ENCODE assay signal across 1 cellular context in the genomic region with DNA sequence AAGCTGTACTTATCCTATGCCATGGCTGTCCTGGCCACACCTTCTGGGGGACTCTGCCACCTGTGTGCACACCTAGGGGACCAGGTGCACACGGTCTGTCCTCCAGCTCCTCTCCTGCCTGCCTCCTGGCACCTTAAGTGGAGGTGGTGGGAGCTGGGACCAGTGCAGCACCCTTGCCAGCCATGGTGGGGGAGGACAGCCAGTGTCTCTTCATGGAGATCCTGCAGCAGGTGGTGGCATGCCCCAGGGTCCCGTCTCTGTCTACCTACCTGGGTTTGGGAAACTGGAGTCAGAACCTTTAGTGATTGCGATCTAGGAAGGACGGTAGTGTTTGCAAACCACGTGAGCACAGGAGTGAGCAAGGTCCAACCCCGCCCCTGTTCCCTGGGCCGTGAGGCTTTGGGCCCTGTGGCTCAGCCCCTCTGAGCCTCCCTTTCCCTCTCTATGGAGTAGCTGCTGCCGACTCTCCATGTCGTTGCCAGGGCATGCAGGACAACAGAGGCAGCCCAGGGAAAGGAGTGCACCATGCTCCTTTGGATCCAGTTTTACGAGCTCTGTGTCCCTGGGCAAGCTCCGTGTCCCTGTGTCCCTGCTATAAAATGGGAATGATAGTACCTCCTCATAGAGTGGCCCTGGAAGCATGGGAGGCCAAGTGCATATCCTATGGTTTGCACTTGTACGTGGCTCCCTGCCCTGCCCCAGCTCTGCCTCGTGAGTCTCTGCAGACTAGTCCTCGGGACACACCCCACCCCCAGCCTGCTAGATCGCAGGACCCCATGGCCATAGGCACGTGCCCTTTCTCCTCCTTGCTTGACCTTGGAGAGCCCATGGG.
TF ChIP-seq lines count a peak whose summit lies in the region.

No MANE protein-coding gene starts in this region.

TF ChIP-seq in HepG2, 621 proteins besides CTCF, POLR2A, EP300 and RAD21 (continued from another document and continues in another):
- TF ChIP-seq, protein P1, sequence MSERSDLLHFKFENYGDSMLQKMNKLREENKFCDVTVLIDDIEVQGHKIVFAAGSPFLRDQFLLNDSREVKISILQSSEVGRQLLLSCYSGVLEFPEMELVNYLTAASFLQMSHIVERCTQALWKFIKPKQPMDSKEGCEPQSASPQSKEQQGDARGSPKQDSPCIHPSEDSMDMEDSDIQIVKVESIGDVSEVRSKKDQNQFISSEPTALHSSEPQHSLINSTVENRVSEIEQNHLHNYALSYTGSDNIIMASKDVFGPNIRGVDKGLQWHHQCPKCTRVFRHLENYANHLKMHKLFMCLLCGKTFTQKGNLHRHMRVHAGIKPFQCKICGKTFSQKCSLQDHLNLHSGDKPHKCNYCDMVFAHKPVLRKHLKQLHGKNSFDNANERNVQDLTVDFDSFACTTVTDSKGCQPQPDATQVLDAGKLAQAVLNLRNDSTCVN (CRISPR knock-in tag; IDR thresholded peaks at IDR 0.05; ENCODE audit: borderline replicate concordance) = 0 out of 2 replicates have a peak, but pooled peaks have one; percentile 22
- TF ChIP-seq ZNF530 (CRISPR knock-in tag; IDR thresholded peaks at IDR 0.05; ENCODE audit: low read depth) (no peak), ZNF343 (CRISPR knock-in tag; IDR thresholded peaks at IDR 0.05) (no peak), ZNF816 (CRISPR knock-in tag; IDR thresholded peaks at IDR 0.05; ENCODE audit: borderline replicate concordance) (no peak), HDAC6 (IDR thresholded peaks at IDR 0.05; ENCODE audit: low read depth, low read length) (no peak), ZNF883 (CRISPR knock-in tag; IDR thresholded peaks at IDR 0.05; ENCODE audit: not compliant biosample characterization) (peak; percentile 13), ZFY (CRISPR knock-in tag; IDR thresholded peaks at IDR 0.05) (peak; percentile 85), EEA1 (CRISPR knock-in tag; IDR thresholded peaks at IDR 0.05; ENCODE audit: borderline replicate concordance) (no peak), EHMT2 (IDR thresholded peaks at IDR 0.05; ENCODE audit: borderline replicate concordance, low read depth, low read length) (no peak), ZSCAN9 (CRISPR knock-in tag; IDR thresholded peaks at IDR 0.05; ENCODE audit: borderline replicate concordance) (no peak), MZF1 (CRISPR knock-in tag; IDR thresholded peaks at IDR 0.05; ENCODE audit: borderline replicate concordance) (no peak), CBX1 (IDR thresholded peaks at IDR 0.05; ENCODE audit: low read depth) (peak; percentile 81), ARNTL (CRISPR knock-in tag; IDR thresholded peaks at IDR 0.05) (peak; percentile 81), U2AF2 (IDR thresholded peaks at IDR 0.05; ENCODE audit: low read depth, low read length) (no peak), KDM5B (CRISPR knock-in tag; IDR thresholded peaks at IDR 0.05; ENCODE audit: borderline replicate concordance) (peak; percentile 69), MBD4 (IDR thresholded peaks at IDR 0.05; ENCODE audit: borderline replicate concordance, low read length) (no peak), CENPT (CRISPR knock-in tag; IDR thresholded peaks at IDR 0.05; ENCODE audit: low read depth) (no peak), GATAD1 (CRISPR knock-in tag; IDR thresholded peaks at IDR 0.05) (no peak), ZBTB38 (CRISPR knock-in tag; IDR thresholded peaks at IDR 0.05) (0 out of 2 replicates have a peak, but pooled peaks have one; percentile 41), ZBTB7B (CRISPR knock-in tag; IDR thresholded peaks at IDR 0.05) (no peak; the same call in 1 of the 2 replicates)
- TF ChIP-seq, protein P2, sequence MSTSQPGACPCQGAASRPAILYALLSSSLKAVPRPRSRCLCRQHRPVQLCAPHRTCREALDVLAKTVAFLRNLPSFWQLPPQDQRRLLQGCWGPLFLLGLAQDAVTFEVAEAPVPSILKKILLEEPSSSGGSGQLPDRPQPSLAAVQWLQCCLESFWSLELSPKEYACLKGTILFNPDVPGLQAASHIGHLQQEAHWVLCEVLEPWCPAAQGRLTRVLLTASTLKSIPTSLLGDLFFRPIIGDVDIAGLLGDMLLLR (CRISPR knock-in tag; IDR thresholded peaks at IDR 0.05) = peak; percentile 74; the same call in 1 of the 2 replicates
- TF ChIP-seq, protein P3, sequence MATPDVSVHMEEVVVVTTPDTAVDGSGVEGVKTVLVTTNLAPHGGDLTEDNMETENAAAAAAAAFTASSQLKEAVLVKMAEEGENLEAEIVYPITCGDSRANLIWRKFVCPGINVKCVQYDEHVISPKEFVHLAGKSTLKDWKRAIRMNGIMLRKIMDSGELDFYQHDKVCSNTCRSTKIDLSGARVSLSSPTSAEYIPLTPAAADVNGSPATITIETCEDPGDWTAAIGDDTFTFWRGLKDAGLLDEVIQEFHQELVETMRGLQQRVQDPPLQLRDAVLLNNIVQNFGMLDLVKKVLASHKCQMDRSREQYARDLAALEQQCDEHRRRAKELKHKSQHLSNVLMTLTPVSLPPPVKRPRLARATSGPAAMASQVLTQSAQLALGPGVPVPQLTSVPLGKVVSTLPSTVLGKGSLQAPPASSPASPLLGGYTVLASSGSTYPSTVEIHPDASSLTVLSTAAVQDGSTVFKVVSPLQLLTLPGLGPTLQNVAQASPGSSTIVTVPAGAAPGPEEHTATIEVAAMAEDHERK (CRISPR knock-in tag; IDR thresholded peaks at IDR 0.05; ENCODE audit: low read depth) = no peak
- TF ChIP-seq, protein P4, sequence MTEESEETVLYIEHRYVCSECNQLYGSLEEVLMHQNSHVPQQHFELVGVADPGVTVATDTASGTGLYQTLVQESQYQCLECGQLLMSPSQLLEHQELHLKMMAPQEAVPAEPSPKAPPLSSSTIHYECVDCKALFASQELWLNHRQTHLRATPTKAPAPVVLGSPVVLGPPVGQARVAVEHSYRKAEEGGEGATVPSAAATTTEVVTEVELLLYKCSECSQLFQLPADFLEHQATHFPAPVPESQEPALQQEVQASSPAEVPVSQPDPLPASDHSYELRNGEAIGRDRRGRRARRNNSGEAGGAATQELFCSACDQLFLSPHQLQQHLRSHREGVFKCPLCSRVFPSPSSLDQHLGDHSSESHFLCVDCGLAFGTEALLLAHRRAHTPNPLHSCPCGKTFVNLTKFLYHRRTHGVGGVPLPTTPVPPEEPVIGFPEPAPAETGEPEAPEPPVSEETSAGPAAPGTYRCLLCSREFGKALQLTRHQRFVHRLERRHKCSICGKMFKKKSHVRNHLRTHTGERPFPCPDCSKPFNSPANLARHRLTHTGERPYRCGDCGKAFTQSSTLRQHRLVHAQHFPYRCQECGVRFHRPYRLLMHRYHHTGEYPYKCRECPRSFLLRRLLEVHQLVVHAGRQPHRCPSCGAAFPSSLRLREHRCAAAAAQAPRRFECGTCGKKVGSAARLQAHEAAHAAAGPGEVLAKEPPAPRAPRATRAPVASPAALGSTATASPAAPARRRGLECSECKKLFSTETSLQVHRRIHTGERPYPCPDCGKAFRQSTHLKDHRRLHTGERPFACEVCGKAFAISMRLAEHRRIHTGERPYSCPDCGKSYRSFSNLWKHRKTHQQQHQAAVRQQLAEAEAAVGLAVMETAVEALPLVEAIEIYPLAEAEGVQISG (CRISPR knock-in tag; IDR thresholded peaks at IDR 0.05) = 0 out of 2 replicates have a peak, but pooled peaks have one; percentile 14
- TF ChIP-seq, protein P5, sequence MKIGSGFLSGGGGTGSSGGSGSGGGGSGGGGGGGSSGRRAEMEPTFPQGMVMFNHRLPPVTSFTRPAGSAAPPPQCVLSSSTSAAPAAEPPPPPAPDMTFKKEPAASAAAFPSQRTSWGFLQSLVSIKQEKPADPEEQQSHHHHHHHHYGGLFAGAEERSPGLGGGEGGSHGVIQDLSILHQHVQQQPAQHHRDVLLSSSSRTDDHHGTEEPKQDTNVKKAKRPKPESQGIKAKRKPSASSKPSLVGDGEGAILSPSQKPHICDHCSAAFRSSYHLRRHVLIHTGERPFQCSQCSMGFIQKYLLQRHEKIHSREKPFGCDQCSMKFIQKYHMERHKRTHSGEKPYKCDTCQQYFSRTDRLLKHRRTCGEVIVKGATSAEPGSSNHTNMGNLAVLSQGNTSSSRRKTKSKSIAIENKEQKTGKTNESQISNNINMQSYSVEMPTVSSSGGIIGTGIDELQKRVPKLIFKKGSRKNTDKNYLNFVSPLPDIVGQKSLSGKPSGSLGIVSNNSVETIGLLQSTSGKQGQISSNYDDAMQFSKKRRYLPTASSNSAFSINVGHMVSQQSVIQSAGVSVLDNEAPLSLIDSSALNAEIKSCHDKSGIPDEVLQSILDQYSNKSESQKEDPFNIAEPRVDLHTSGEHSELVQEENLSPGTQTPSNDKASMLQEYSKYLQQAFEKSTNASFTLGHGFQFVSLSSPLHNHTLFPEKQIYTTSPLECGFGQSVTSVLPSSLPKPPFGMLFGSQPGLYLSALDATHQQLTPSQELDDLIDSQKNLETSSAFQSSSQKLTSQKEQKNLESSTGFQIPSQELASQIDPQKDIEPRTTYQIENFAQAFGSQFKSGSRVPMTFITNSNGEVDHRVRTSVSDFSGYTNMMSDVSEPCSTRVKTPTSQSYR (CRISPR knock-in tag; IDR thresholded peaks at IDR 0.05; ENCODE audit: borderline replicate concordance) = 0 out of 2 replicates have a peak, but pooled peaks have one; percentile 32
- TF ChIP-seq, protein P6, sequence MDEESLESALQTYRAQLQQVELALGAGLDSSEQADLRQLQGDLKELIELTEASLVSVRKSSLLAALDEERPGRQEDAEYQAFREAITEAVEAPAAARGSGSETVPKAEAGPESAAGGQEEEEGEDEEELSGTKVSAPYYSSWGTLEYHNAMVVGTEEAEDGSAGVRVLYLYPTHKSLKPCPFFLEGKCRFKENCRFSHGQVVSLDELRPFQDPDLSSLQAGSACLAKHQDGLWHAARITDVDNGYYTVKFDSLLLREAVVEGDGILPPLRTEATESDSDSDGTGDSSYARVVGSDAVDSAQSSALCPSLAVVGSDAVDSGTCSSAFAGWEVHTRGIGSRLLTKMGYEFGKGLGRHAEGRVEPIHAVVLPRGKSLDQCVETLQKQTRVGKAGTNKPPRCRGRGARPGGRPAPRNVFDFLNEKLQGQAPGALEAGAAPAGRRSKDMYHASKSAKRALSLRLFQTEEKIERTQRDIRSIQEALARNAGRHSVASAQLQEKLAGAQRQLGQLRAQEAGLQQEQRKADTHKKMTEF (CRISPR knock-in tag; IDR thresholded peaks at IDR 0.05) = 0 out of 2 replicates have a peak, but pooled peaks have one; percentile 40
- TF ChIP-seq, protein P7, sequence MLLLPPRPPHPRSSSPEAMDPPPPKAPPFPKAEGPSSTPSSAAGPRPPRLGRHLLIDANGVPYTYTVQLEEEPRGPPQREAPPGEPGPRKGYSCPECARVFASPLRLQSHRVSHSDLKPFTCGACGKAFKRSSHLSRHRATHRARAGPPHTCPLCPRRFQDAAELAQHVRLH (CRISPR knock-in tag; IDR thresholded peaks at IDR 0.05; ENCODE audit: borderline replicate concordance, low read depth) = no peak; the same call in 1 of the 2 replicates
- TF ChIP-seq, protein P8, sequence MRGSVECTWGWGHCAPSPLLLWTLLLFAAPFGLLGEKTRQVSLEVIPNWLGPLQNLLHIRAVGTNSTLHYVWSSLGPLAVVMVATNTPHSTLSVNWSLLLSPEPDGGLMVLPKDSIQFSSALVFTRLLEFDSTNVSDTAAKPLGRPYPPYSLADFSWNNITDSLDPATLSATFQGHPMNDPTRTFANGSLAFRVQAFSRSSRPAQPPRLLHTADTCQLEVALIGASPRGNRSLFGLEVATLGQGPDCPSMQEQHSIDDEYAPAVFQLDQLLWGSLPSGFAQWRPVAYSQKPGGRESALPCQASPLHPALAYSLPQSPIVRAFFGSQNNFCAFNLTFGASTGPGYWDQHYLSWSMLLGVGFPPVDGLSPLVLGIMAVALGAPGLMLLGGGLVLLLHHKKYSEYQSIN (CRISPR knock-in tag; IDR thresholded peaks at IDR 0.05; ENCODE audit: borderline replicate concordance) = no peak
- TF ChIP-seq, protein P9, sequence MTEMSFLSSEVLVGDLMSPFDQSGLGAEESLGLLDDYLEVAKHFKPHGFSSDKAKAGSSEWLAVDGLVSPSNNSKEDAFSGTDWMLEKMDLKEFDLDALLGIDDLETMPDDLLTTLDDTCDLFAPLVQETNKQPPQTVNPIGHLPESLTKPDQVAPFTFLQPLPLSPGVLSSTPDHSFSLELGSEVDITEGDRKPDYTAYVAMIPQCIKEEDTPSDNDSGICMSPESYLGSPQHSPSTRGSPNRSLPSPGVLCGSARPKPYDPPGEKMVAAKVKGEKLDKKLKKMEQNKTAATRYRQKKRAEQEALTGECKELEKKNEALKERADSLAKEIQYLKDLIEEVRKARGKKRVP (CRISPR knock-in tag; IDR thresholded peaks at IDR 0.05) = no peak
